ENCODE assay signal across 23 cellular contexts in the genomic region with DNA sequence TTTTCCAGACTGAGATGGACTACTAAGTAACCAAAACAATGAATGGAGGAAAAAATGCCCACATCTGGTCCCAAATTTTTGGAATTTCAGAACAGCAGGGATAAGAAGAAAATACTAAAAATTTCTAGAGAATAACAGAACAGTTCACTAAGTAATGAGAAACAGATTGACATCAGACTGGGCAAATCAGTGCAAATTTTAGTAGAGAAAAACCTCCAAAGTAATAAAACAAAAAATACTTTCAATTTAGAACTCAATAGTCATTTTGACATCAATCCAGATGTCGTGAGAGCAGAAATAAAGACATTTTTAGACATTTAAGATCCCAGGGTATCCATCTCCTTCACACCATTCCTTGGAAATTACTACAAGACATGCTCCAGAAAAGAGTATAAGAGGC. TPM values are rescaled to one million over a fixed set of nuclear protein-coding genes. Genes with fewer than 3 reads are reported as not detected.
DNase-seq lines count a peak whose midpoint lies in the region; ATAC-seq and TF ChIP-seq lines count a peak whose summit lies in the region.
"Had no signal": no experiment of that assay in that cellular context is flagged by ENCODE, and none has a peak within 500 bp of the region (broad histone marks: within the 10 kb centered on the region; RNA-seq: fewer than 3 reads in every experiment).

No MANE protein-coding gene starts in this region.

- H3K9me3 ChIP-seq in OCI-LY3 (ENCODE audit: insufficient read depth, low read length) = no peaks in the 10 kb centered on the region
- H3K9me3 ChIP-seq: BLaER1, HAP-1 had no signal

- H3K27me3 Mint-ChIP-seq in osteocyte (ENCODE audit: unreplicated experiment) = peaks cover 28% of the 10 kb centered on the region

- H3K9me3 Mint-ChIP-seq in osteocyte (ENCODE audit: unreplicated experiment) = no peaks in the 10 kb centered on the region
- H3K9me3 Mint-ChIP-seq: CD8-positive, alpha-beta memory T cell had no signal

- H2AFZ ChIP-seq in OCI-LY3 (ENCODE audit: low read depth, low read length) = 0 out of 2 replicates have a peak overlapping the region, but pooled peaks have one; percentile 35
- H2AFZ ChIP-seq: GM23248 had no signal

- no peak overlapping the region for H3K27ac ChIP-seq in OCI-LY3 (ENCODE audit: low read length)
- H3K27ac ChIP-seq: BLaER1, GM23248 had no signal

- H3K36me3 ChIP-seq in OCI-LY3 (replicated peaks; ENCODE audit: low read depth, low read length) = no peaks in the 10 kb centered on the region
- H3K36me3 ChIP-seq: BLaER1, HAP-1 had no signal

- H3K4me1 ChIP-seq in OCI-LY3 (ENCODE audit: low read length) = no peaks in the 10 kb centered on the region
- H3K4me1 ChIP-seq: BLaER1, HAP-1 had no signal

- H3K4me3 ChIP-seq in AG10803 (ENCODE audit: low read length) (no peak overlapping the region), OCI-LY3 (ENCODE audit: low read length) (no peak overlapping the region)
- H3K4me3 ChIP-seq: BLaER1, GM12878, GM23248, HAP-1, K562 had no signal

- peak; percentile 79 for DNase-seq in AG10803 (ENCODE audit: low read depth)
- DNase-seq in GM03348 (ENCODE audit: low spot score) = peak; percentile 16
- DNase-seq in osteocyte (ENCODE audit: extremely low spot score, unreplicated experiment) = no peak
- DNase-seq in C1 segment of cervical spinal cord (lab: John Stamatoyannopoulos, UW) = no peak
- DNase-seq: 8988T; AML-193; CD4-positive, CD25-positive, alpha-beta regulatory T cell; CD8-positive, alpha-beta memory T cell; COR-L47; DMS 273 treated with DMSO at 0.1 percent for 48 hours; DMS53; DND-41; GM23248; IMR-90 had no signal

- TF ChIP-seq CTCF in AG10803 (conservative IDR thresholded peaks at IDR 0.05; ENCODE audit: low read length) (no peak), OCI-LY3 (IDR thresholded peaks at IDR 0.05; ENCODE audit: low read depth, low read length) (no peak), osteocyte (IDR thresholded peaks at IDR 0.05) (no peak)

- no peaks in the 10 kb centered on the region for H3K79me2 ChIP-seq in OCI-LY3 (ENCODE audit: low read length)

- ATAC-seq in HG02610 (IDR thresholded peaks at IDR 0.05; ENCODE audit: unreplicated experiment) (no peak), GM21825 (IDR thresholded peaks at IDR 0.05; ENCODE audit: unreplicated experiment) (no peak)
- ATAC-seq: GM12878, K562 had no signal

- H3K9ac ChIP-seq in OCI-LY3 (ENCODE audit: low read length) = no peak overlapping the region
- H3K9ac ChIP-seq: BLaER1, GM23248 had no signal

- peak overlapping the region; percentile 6 for H3K27ac Mint-ChIP-seq in osteocyte (ENCODE audit: unreplicated experiment)
- H3K27ac Mint-ChIP-seq: CD4-positive, CD25-positive, alpha-beta regulatory T cell; CD8-positive, alpha-beta memory T cell had no signal

- no peak overlapping the region for H3K4me2 ChIP-seq in OCI-LY3 (ENCODE audit: low read length)
- H3K4me2 ChIP-seq: BLaER1 had no signal

- H4K20me1 ChIP-seq in OCI-LY3 (ENCODE audit: insufficient read depth, low read length) = no peaks in the 10 kb centered on the region
- H4K20me1 ChIP-seq: BLaER1 had no signal

- H3K4me3 Mint-ChIP-seq in osteocyte (ENCODE audit: unreplicated experiment) = no peak overlapping the region
- H3K4me3 Mint-ChIP-seq: CD4-positive, CD25-positive, alpha-beta regulatory T cell; CD8-positive, alpha-beta memory T cell had no signal

- H3K36me3 Mint-ChIP-seq in osteocyte (ENCODE audit: unreplicated experiment) = no peaks in the 10 kb centered on the region
- H3K36me3 Mint-ChIP-seq: CD4-positive, CD25-positive, alpha-beta regulatory T cell; CD8-positive, alpha-beta memory T cell had no signal

- peaks cover 6% of the 10 kb centered on the region for H3K4me1 Mint-ChIP-seq in osteocyte (ENCODE audit: unreplicated experiment)
- H3K4me1 Mint-ChIP-seq: CD4-positive, CD25-positive, alpha-beta regulatory T cell; CD8-positive, alpha-beta memory T cell had no signal

- no peaks in the 10 kb centered on the region for H3K27me3 ChIP-seq in OCI-LY3 (ENCODE audit: low read depth, low read length)
- H3K27me3 ChIP-seq: BLaER1 had no signal

RNA-seq across cellular contexts. Expression of a gene that starts 39.3 kb away (rescaled TPM):
- not detected in 2 replicates for total RNA-seq in osteocyte
- total RNA-seq: A673; CD4-positive, CD25-positive, alpha-beta regulatory T cell; CD8-positive, alpha-beta memory T cell; GM23248; H4; IMR-90 had no signal

Comparison
In these comparisons a context has a peak if more than half of its experiments do, and no peak if none do; other contexts are left out.
1. DNase-seq: peak in AG10803 (single experiment) and GM03348 (single experiment); none in osteocyte (single experiment) and C1 segment of cervical spinal cord (0 of 14).